In the genomic region with DNA sequence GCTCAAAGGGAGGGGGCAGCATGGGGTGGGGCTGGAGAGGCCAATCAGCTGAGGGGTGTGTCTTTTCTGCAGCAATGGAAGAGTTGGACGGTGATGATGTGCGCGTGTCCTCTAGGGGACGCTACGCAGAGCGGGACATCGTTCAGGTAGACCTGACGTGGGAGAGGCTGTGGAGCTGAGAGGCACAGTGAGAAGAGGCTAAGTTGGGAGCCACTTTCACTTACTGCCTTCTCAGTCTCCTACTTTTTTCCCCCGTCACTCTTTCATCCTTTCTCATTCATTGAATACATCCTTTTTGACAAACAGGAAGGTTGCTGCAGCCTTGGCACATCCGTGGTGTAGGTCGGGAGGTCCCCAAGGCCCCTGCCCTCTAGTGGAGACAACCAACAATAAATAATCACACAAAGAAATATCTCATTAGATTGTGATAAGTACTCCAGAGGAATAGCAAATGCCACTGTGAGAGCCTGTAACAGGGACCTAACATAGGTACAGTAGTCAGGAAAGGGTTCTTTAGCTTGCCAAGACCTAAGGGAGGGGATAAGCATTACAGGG, we compare ENCODE assay signal across 9 cellular contexts. TPM values are rescaled to one million over a fixed set of nuclear protein-coding genes. Genes with fewer than 3 reads are reported as not detected.
DNase-seq lines count a peak whose midpoint lies in the region; ATAC-seq, FAIRE-seq and TF ChIP-seq lines count a peak whose summit lies in the region.
"Had no signal": no experiment of that assay in that cellular context is flagged by ENCODE, and none has a peak within 500 bp of the region (broad histone marks: within the 10 kb centered on the region; RNA-seq: fewer than 3 reads in every experiment).

No MANE protein-coding gene starts in this region.

- TF ChIP-seq CTCF in A549 (IDR thresholded peaks at IDR 0.05) (peak; percentile 59), RWPE1 (conservative IDR thresholded peaks at IDR 0.05; ENCODE audit: low read depth) (peak; percentile 23; the same call in 1 of the 2 replicates), K562 (IDR thresholded peaks at IDR 0.05 in 2 of 3, conservative IDR thresholded peaks at IDR 0.05 in 1 of 3; ENCODE audit: insufficient read depth in 2 of 3, low read depth in 1 of 3, low read length in 3 of 3) (peak; percentile 71 to 87 (median 84)), coronary artery (IDR thresholded peaks at IDR 0.05) (no peak)

- H2AK5ac ChIP-seq in trophoblast cell (ENCODE audit: low read length): no peak overlapping the region

- H3K9me3 ChIP-seq in A549: no peaks in the 10 kb centered on the region
- no peaks in the 10 kb centered on the region for H3K9me3 ChIP-seq in K562 (replicated peaks; ENCODE audit: control insufficient read depth, insufficient read depth, low read depth, low read length)
- H3K9me3 ChIP-seq in trophoblast cell (ENCODE audit: insufficient read depth, low read depth, low read length): no peaks in the 10 kb centered on the region

- no peak for TF ChIP-seq POLR2A in A549 (IDR thresholded peaks at IDR 0.05; ENCODE audit: low read length)
- no peak for TF ChIP-seq POLR2A in K562 (conservative IDR thresholded peaks at IDR 0.05)

- H3K4me1 ChIP-seq in A549: 0 out of 3 replicates have a peak, but pooled peaks cover 4% of the 10 kb centered on the region
- H3K4me1 ChIP-seq in K562 (replicated peaks in 1 of 2; ENCODE audit: control insufficient read depth in 2 of 2, insufficient read depth in 2 of 2, low read length in 2 of 2): peaks cover 22 to 24% of the 10 kb centered on the region in 2 experiments
- H3K4me1 ChIP-seq in trophoblast cell (ENCODE audit: control insufficient read depth in 1 of 2, insufficient read depth in 2 of 2, low read length in 2 of 2): no peaks in the 10 kb centered on the region

- ATAC-seq in A549: peak; percentile 47 to 52
- ATAC-seq in GM19372 (IDR thresholded peaks at IDR 0.05; ENCODE audit: low read depth, unreplicated experiment): peak; percentile 25
- peak; percentile 66 for ATAC-seq in K562
- no peak for ATAC-seq in GM18907 (IDR thresholded peaks at IDR 0.05; ENCODE audit: unreplicated experiment)

- H3K9ac ChIP-seq in K562 (ENCODE audit: insufficient read depth in 1 of 2, low read depth in 2 of 2, low read length in 2 of 2) (no peak overlapping the region), trophoblast cell (ENCODE audit: low read length) (no peak overlapping the region)

- CTCF ChIA-PET in A549 (lab: Yijun Ruan, JAX): interaction anchor here (0.6 to 6.2 kb wide), 26 partner anchors 10 to 374 kb away, joined by 3 to 99 read pairs (median 4); partner anchors contain the start of genes OGG1 and RPUSD3
- CTCF ChIA-PET in RWPE1 (lab: Yijun Ruan, JAX): interaction anchor here (0.7 kb wide), 1 partner anchor 248 kb away, joined by 3 read pairs; no protein-coding TSS in a partner anchor
- CTCF ChIA-PET in K562 (lab: Yijun Ruan, JAX; ENCODE audit: low intra/inter-chr PET ratio): no interaction called here

- no peaks in the 10 kb centered on the region for H3K36me3 ChIP-seq in K562 (ENCODE audit: control insufficient read depth, insufficient read depth, low read length)
- H3K36me3 ChIP-seq in trophoblast cell (ENCODE audit: control insufficient read depth in 1 of 2, insufficient read depth in 2 of 2, low read length in 2 of 2): no peaks in the 10 kb centered on the region

- H4K20me1 ChIP-seq in K562 (replicated peaks; ENCODE audit: control insufficient read depth, insufficient read depth, low read length): no peaks in the 10 kb centered on the region

- TF ChIP-seq EP300 in A549 (IDR thresholded peaks at IDR 0.05): no peak
- TF ChIP-seq EP300 in K562 (IDR thresholded peaks at IDR 0.05; ENCODE audit: low read length): no peak

- no peak overlapping the region for H3K18ac ChIP-seq in trophoblast cell (ENCODE audit: low read length)

- DNase-seq in A549 (ENCODE audit: low read depth in 1 of 2, low spot score in 1 of 2): peak; percentile 75 to 76
- DNase-seq in RWPE1 (ENCODE audit: low spot score): no peak
- peak; percentile 64 to 84 (median 76) for DNase-seq in K562 (ENCODE audit: extremely low read depth in 1 of 4, low spot score in 3 of 4)
- peak in 1 of 2 donors; percentile 12 for DNase-seq in trophoblast cell
- DNase-seq in coronary artery (ENCODE audit: low spot score): no peak
- DNase-seq in mesenteric fat pad (ENCODE audit: low spot score): no peak

- H3K23ac ChIP-seq in trophoblast cell (ENCODE audit: low read length): no peak overlapping the region

- H3K79me2 ChIP-seq in K562 (ENCODE audit: control insufficient read depth, insufficient read depth, low read length): peaks cover 5% of the 10 kb centered on the region
- H3K79me2 ChIP-seq in trophoblast cell (ENCODE audit: control insufficient read depth, insufficient read depth, low read length, poor library complexity): peaks cover 8% of the 10 kb centered on the region

- H3K14ac ChIP-seq in trophoblast cell (ENCODE audit: low read length): no peak overlapping the region

- peaks cover 0 to 2% of the 10 kb centered on the region in 2 experiments; a peak in 1 of 5 replicates for H3K27me3 ChIP-seq in K562 (ENCODE audit: control insufficient read depth in 2 of 2, insufficient read depth in 2 of 2, low read length in 2 of 2)
- no peaks in the 10 kb centered on the region for H3K27me3 ChIP-seq in trophoblast cell (ENCODE audit: insufficient read depth, low read length)

- H3K27ac ChIP-seq in A549 (peak overlapping the region in 1 of 2 experiments; percentile 50; a peak in 2 of 6 replicates), RWPE1 (no peak overlapping the region), K562 (ENCODE audit: extremely low read depth, low read depth, low read length) (peak overlapping the region; percentile 56; the same call in 2 of the 3 replicates), trophoblast cell (ENCODE audit: low read depth, low read length) (no peak overlapping the region), coronary artery (no peak overlapping the region)

- POLR2A ChIA-PET in A549 (lab: Yijun Ruan, JAX): interaction anchor here (0.8 kb wide), 1 partner anchor 66 kb away, joined by 3 read pairs; the partner anchor contains the start of gene ARPC4
- POLR2A ChIA-PET in RWPE1 (lab: Yijun Ruan, JAX; ENCODE audit: low non-redundant PET): no interaction called here
- POLR2A ChIA-PET in K562 (lab: Yijun Ruan, JAX): interaction anchor here (0.8 to 1.8 kb wide), 8 partner anchors 9 to 226 kb away, joined by 3 to 7 read pairs (median 4); no protein-coding TSS in a partner anchor

- H3K4me2 ChIP-seq in A549: peak overlapping the region; percentile 35; the same call in 2 of the 3 replicates
- peak overlapping the region; percentile 69 for H3K4me2 ChIP-seq in K562 (ENCODE audit: insufficient read depth, low read length)
- peak overlapping the region; percentile 21 for H3K4me2 ChIP-seq in trophoblast cell (ENCODE audit: low read length)

- H4K12ac ChIP-seq in trophoblast cell (ENCODE audit: low read depth, low read length): no peak overlapping the region

- intact Hi-C loops in K562 (cut with micrococcal nuclease): loop anchor here (1.0 to 10.0 kb wide), 2 partner anchors 224 to 598 kb away; partner anchors contain the start of gene SEC13

- peak overlapping the region; percentile 84 for H2AFZ ChIP-seq in K562 (ENCODE audit: low read depth, low read length)
- no peak overlapping the region for H2AFZ ChIP-seq in trophoblast cell (ENCODE audit: insufficient read depth, low read length, poor library complexity)

- peak; percentile 51 to 53 for TF ChIP-seq RAD21 in A549 (conservative IDR thresholded peaks at IDR 0.05 in 1 of 2, IDR thresholded peaks at IDR 0.05 in 1 of 2)
- TF ChIP-seq RAD21 in K562 (CRISPR knock-in tag; conservative IDR thresholded peaks at IDR 0.05 in 1 of 2, IDR thresholded peaks at IDR 0.05 in 1 of 2): peak; percentile 35 to 41

- FAIRE-seq in A549 (lab: Jason Lieb, UNC) (no peak), K562 (lab: Jason Lieb, UNC) (peak; percentile 77)

- no peak overlapping the region for H2BK120ac ChIP-seq in trophoblast cell (ENCODE audit: insufficient read depth, low read length, poor library complexity)

- H3K9me1 ChIP-seq in K562 (ENCODE audit: control insufficient read depth, insufficient read depth, low read length): no peaks in the 10 kb centered on the region

- 30% methylated on average over 11 of the region's 11 CpGs for WGBS in A549 (ENCODE audit: missing lambda C conversion rate)
- 9% methylated on average over 11 of the region's 11 CpGs for WGBS in K562 (ENCODE audit: insufficient coverage, low coverage, missing lambda C conversion rate)
- WGBS in trophoblast cell (ENCODE audit: extremely low coverage, insufficient coverage, insufficient read length): no CpG with 5 or more reads among the region's 11 CpGs

- no peak overlapping the region for H4K91ac ChIP-seq in trophoblast cell (ENCODE audit: low read depth, low read length)

- peaks cover 9% of the 10 kb centered on the region for H3K79me1 ChIP-seq in trophoblast cell (ENCODE audit: low read length)

- H4K8ac ChIP-seq in trophoblast cell (ENCODE audit: low read depth, low read length): no peak overlapping the region

- H3K4me3 ChIP-seq in A549 (no peak overlapping the region), K562 (0 out of 2 replicates have a peak overlapping the region, but pooled peaks have one; percentile 5), trophoblast cell (ENCODE audit: low read depth, low read length) (no peak overlapping the region), coronary artery (no peak overlapping the region)

- H2BK5ac ChIP-seq in trophoblast cell (ENCODE audit: low read depth, low read length, poor library complexity): no peak overlapping the region

- in situ Hi-C loops in K562 (cut with MboI): loop anchor here (10.0 kb wide), 1 partner anchor 222 kb away; no protein-coding TSS in a partner anchor

- H3K4ac ChIP-seq in trophoblast cell (ENCODE audit: low read depth, low read length): no peak overlapping the region

- no TSS peak for BruUV-seq in K562 (replicated peaks; lab: Mats Ljungman, UMichigan)

- no peak overlapping the region for H2BK12ac ChIP-seq in trophoblast cell (ENCODE audit: low read length)

RNA-seq across cellular contexts. Expression of gene BRPF1, which starts 4.4 kb away (rescaled TPM):
- polyA plus RNA-seq in A549 (2011; rRNA removed) (8.6 and 10.1 TPM in 2 replicates), A549 (2017; fragmentation: RNase III; extraction: RNeasy Plus Mini Kit Qiagen cat#74134 plus additional on column Dnase treatment) (11.9 to 12.4 TPM (median 12.1 TPM) in 3 replicates), K562 (2011; rRNA removed) (12.7 and 16.6 TPM in 2 replicates), K562 (2014; fragmentation: Illumina TruSeq; extraction: Trizol) (26.7 and 30.5 TPM in 2 replicates), K562 (2014; fragmentation: Nextera tagmentation; extraction: Ambion mirVana) (1 to 10 TPM; 1.1 to 1.4 TPM), K562 (2014; rRNA removed) (26.0 and 32.8 TPM in 2 replicates)
- polyA plus RNA-seq in A549 (2012; cell fraction: cytosol; rRNA removed): 15.7 and 17.4 TPM in 2 replicates
- polyA plus RNA-seq in A549 (2012; cell fraction: nucleus; rRNA removed): 35.8 and 42.1 TPM in 2 replicates
- 19.0 and 20.4 TPM in 2 replicates for polyA minus RNA-seq in A549 (2011; rRNA and poly(A)+ RNA removed)
- 33.6 and 67.8 TPM in 2 replicates for total RNA-seq in K562 (2011; cell fraction: chromatin; rRNA removed; ENCODE audit: low replicate concordance)
- total RNA-seq in K562 (2011; cell fraction: nucleolus; rRNA removed): 33.7 and 49.2 TPM in 2 replicates
- total RNA-seq in K562 (2011; cell fraction: nucleoplasm; rRNA removed): 26.6 and 32.0 TPM in 2 replicates
- total RNA-seq in K562 (2014; rRNA removed) (29.9 and 38.9 TPM in 2 replicates), K562 (2014; rRNA removed; fragmentation: Illumina TruSeq; extraction: Trizol) (12.6 and 13.5 TPM in 2 replicates), K562 (2015; rRNA removed; fragmentation: Illumina TruSeq; extraction: Trizol) (23.5 and 25.5 TPM in 2 replicates), K562 (2021) (40.2 and 40.6 TPM in 2 replicates), mesenteric fat pad (18.7 TPM)
- 12.3 and 19.3 TPM in 2 replicates for polyA plus RNA-seq in K562 (2011; cell fraction: cytosol; rRNA removed)
- 46.8 and 95.4 TPM in 2 replicates for polyA plus RNA-seq in K562 (2011; cell fraction: nucleus; rRNA removed)
- polyA plus RNA-seq in K562 (2012): 23.7 and 24.3 TPM in 2 replicates
- 14.6 and 16.9 TPM in 2 replicates for polyA minus RNA-seq in K562 (2011; rRNA and poly(A)+ RNA removed)
- 15.2 and 22.2 TPM in 2 replicates for polyA minus RNA-seq in K562 (2011; cell fraction: cytosol; rRNA and poly(A)+ RNA removed)
- polyA minus RNA-seq in K562 (2011; cell fraction: nucleus; rRNA and poly(A)+ RNA removed): 24.9 and 29.5 TPM in 2 replicates
- 11.6 TPM in 2 replicates for polyA plus RNA-seq in trophoblast cell (2013)

RNA-seq across cellular contexts. Expression of gene OGG1, which starts 22.6 kb away (rescaled TPM):
- polyA plus RNA-seq in A549 (2011; rRNA removed) (21.2 and 21.6 TPM in 2 replicates), A549 (2017; fragmentation: RNase III; extraction: RNeasy Plus Mini Kit Qiagen cat#74134 plus additional on column Dnase treatment) (17.2 to 20.0 TPM (median 18.1 TPM) in 3 replicates), K562 (2011; rRNA removed) (26.6 and 31.0 TPM in 2 replicates), K562 (2014; fragmentation: Illumina TruSeq; extraction: Trizol) (32.3 and 33.0 TPM in 2 replicates), K562 (2014; fragmentation: Nextera tagmentation; extraction: Ambion mirVana) (10 to 100 TPM in 1 of 2 experiments, 1 to 10 TPM in 1; 6.6 to 12.0 TPM), K562 (2014; rRNA removed) (24.4 and 26.5 TPM in 2 replicates)
- 25.9 and 30.9 TPM in 2 replicates for polyA plus RNA-seq in A549 (2012; cell fraction: cytosol; rRNA removed)
- 27.7 and 29.5 TPM in 2 replicates for polyA plus RNA-seq in A549 (2012; cell fraction: nucleus; rRNA removed)
- 49.8 and 52.6 TPM in 2 replicates for polyA minus RNA-seq in A549 (2011; rRNA and poly(A)+ RNA removed)
- total RNA-seq in K562 (2011; cell fraction: chromatin; rRNA removed; ENCODE audit: low replicate concordance): 74.9 and 150 TPM in 2 replicates
- total RNA-seq in K562 (2011; cell fraction: nucleolus; rRNA removed): 93.6 and 122 TPM in 2 replicates
- total RNA-seq in K562 (2011; cell fraction: nucleoplasm; rRNA removed): 99.4 and 140 TPM in 2 replicates
- total RNA-seq in K562 (2014; rRNA removed) (27.6 and 39.3 TPM in 2 replicates), K562 (2014; rRNA removed; fragmentation: Illumina TruSeq; extraction: Trizol) (14.6 and 18.2 TPM in 2 replicates), K562 (2015; rRNA removed; fragmentation: Illumina TruSeq; extraction: Trizol) (26.4 and 27.5 TPM in 2 replicates), K562 (2021) (23.6 and 25.7 TPM in 2 replicates), mesenteric fat pad (14.4 TPM)
- polyA plus RNA-seq in K562 (2011; cell fraction: cytosol; rRNA removed): 27.6 and 51.7 TPM in 2 replicates
- 41.4 and 56.0 TPM in 2 replicates for polyA plus RNA-seq in K562 (2011; cell fraction: nucleus; rRNA removed)
- polyA plus RNA-seq in K562 (2012): 23.4 and 31.1 TPM in 2 replicates
- polyA minus RNA-seq in K562 (2011; rRNA and poly(A)+ RNA removed): 38.9 and 47.9 TPM in 2 replicates
- polyA minus RNA-seq in K562 (2011; cell fraction: cytosol; rRNA and poly(A)+ RNA removed): 16.7 and 29.9 TPM in 2 replicates
- polyA minus RNA-seq in K562 (2011; cell fraction: nucleus; rRNA and poly(A)+ RNA removed): 52.4 and 57.1 TPM in 2 replicates
- 20.7 and 22.1 TPM in 2 replicates for polyA plus RNA-seq in trophoblast cell (2013)

RNA-seq across cellular contexts. Expression of gene CPNE9, which starts 23.5 kb away (rescaled TPM):
- polyA plus RNA-seq in A549 (2011; rRNA removed): 0.03 and 0.07 TPM in 2 replicates
- 0.04 and 0.18 TPM in 2 replicates for polyA plus RNA-seq in A549 (2012; cell fraction: cytosol; rRNA removed)
- polyA plus RNA-seq in A549 (2012; cell fraction: nucleus; rRNA removed): 0.16 and 0.22 TPM in 2 replicates
- 0.05 to 0.07 TPM in 2 of 3 replicates, not detected in the other for polyA plus RNA-seq in A549 (2017; fragmentation: RNase III; extraction: RNeasy Plus Mini Kit Qiagen cat#74134 plus additional on column Dnase treatment)
- 0.41 TPM in 1 of 2 replicates, not detected in the other for polyA minus RNA-seq in A549 (2011; rRNA and poly(A)+ RNA removed)
- total RNA-seq in K562 (2011; cell fraction: chromatin; rRNA removed; ENCODE audit: low replicate concordance): not detected in 2 replicates
- not detected in 2 replicates for total RNA-seq in K562 (2011; cell fraction: nucleolus; rRNA removed)
- 0.46 TPM in 1 of 2 replicates, not detected in the other for total RNA-seq in K562 (2011; cell fraction: nucleoplasm; rRNA removed)
- total RNA-seq in K562 (2014; rRNA removed): 0.49 TPM in 1 of 2 replicates, not detected in the other
- total RNA-seq in K562 (2014; rRNA removed; fragmentation: Illumina TruSeq; extraction: Trizol): 0.22 TPM in 1 of 2 replicates, not detected in the other
- total RNA-seq in K562 (2015; rRNA removed; fragmentation: Illumina TruSeq; extraction: Trizol): 0.33 TPM in 1 of 2 replicates, not detected in the other
- total RNA-seq in K562 (2021): not detected in 2 replicates
- polyA plus RNA-seq in K562 (2011; rRNA removed): 0.19 and 0.33 TPM in 2 replicates
- 0.03 and 0.34 TPM in 2 replicates for polyA plus RNA-seq in K562 (2011; cell fraction: cytosol; rRNA removed)
- polyA plus RNA-seq in K562 (2011; cell fraction: nucleus; rRNA removed): 0.33 and 0.48 TPM in 2 replicates
- 0.36 and 0.91 TPM in 2 replicates for polyA plus RNA-seq in K562 (2012)
- 0.51 TPM in 1 of 2 replicates, not detected in the other for polyA plus RNA-seq in K562 (2014; fragmentation: Illumina TruSeq; extraction: Trizol)
- under 1 TPM; 0.25 to 0.56 TPM for polyA plus RNA-seq in K562 (2014; fragmentation: Nextera tagmentation; extraction: Ambion mirVana)
- 0.24 and 0.34 TPM in 2 replicates for polyA plus RNA-seq in K562 (2014; rRNA removed)
- not detected in 2 replicates for polyA minus RNA-seq in K562 (2011; rRNA and poly(A)+ RNA removed)
- not detected in 2 replicates for polyA minus RNA-seq in K562 (2011; cell fraction: cytosol; rRNA and poly(A)+ RNA removed)
- not detected in 2 replicates for polyA minus RNA-seq in K562 (2011; cell fraction: nucleus; rRNA and poly(A)+ RNA removed)
- 0.07 and 0.08 TPM in 2 replicates for polyA plus RNA-seq in trophoblast cell (2013)
- total RNA-seq in mesenteric fat pad: not detected
- total RNA-seq: glomerular endothelial cell had no signal

RNA-seq across cellular contexts. Expression of gene CAMK1, which starts 42.6 kb away (rescaled TPM):
- polyA plus RNA-seq in A549 (2011; rRNA removed) (13.5 and 16.0 TPM in 2 replicates), A549 (2017; fragmentation: RNase III; extraction: RNeasy Plus Mini Kit Qiagen cat#74134 plus additional on column Dnase treatment) (15.6 to 16.1 TPM (median 15.9 TPM) in 3 replicates), K562 (2011; rRNA removed) (7.3 and 8.4 TPM in 2 replicates), K562 (2014; fragmentation: Illumina TruSeq; extraction: Trizol) (6.0 and 6.2 TPM in 2 replicates), K562 (2014; fragmentation: Nextera tagmentation; extraction: Ambion mirVana) (under 1 TPM; 0.23 to 0.39 TPM), K562 (2014; rRNA removed) (7.7 and 10.6 TPM in 2 replicates)
- polyA plus RNA-seq in A549 (2012; cell fraction: cytosol; rRNA removed): 22.5 and 26.5 TPM in 2 replicates
- 20.9 and 21.9 TPM in 2 replicates for polyA plus RNA-seq in A549 (2012; cell fraction: nucleus; rRNA removed)
- polyA minus RNA-seq in A549 (2011; rRNA and poly(A)+ RNA removed): 11.0 TPM in 2 replicates
- 2.0 and 4.8 TPM in 2 replicates for total RNA-seq in K562 (2011; cell fraction: chromatin; rRNA removed; ENCODE audit: low replicate concordance)
- 4.2 and 4.6 TPM in 2 replicates for total RNA-seq in K562 (2011; cell fraction: nucleolus; rRNA removed)
- 2.3 and 3.2 TPM in 2 replicates for total RNA-seq in K562 (2011; cell fraction: nucleoplasm; rRNA removed)
- total RNA-seq in K562 (2014; rRNA removed) (10.7 and 13.9 TPM in 2 replicates), K562 (2014; rRNA removed; fragmentation: Illumina TruSeq; extraction: Trizol) (4.4 and 4.7 TPM in 2 replicates), K562 (2015; rRNA removed; fragmentation: Illumina TruSeq; extraction: Trizol) (6.1 and 6.6 TPM in 2 replicates), K562 (2021) (5.2 and 6.2 TPM in 2 replicates), mesenteric fat pad (98.6 TPM)
- 5.8 and 12.1 TPM in 2 replicates for polyA plus RNA-seq in K562 (2011; cell fraction: cytosol; rRNA removed)
- 6.0 and 9.9 TPM in 2 replicates for polyA plus RNA-seq in K562 (2011; cell fraction: nucleus; rRNA removed)
- polyA plus RNA-seq in K562 (2012): 7.7 and 9.7 TPM in 2 replicates
- 2.6 and 2.9 TPM in 2 replicates for polyA minus RNA-seq in K562 (2011; rRNA and poly(A)+ RNA removed)
- 3.1 and 3.6 TPM in 2 replicates for polyA minus RNA-seq in K562 (2011; cell fraction: cytosol; rRNA and poly(A)+ RNA removed)
- polyA minus RNA-seq in K562 (2011; cell fraction: nucleus; rRNA and poly(A)+ RNA removed): 1.3 and 2.4 TPM in 2 replicates
- 2.2 and 2.3 TPM in 2 replicates for polyA plus RNA-seq in trophoblast cell (2013)

Comparison
In these comparisons a context has a peak if more than half of its experiments do, and no peak if none do; other contexts are left out.
1. DNase-seq: peak in A549 (2 of 2) and K562 (4 of 4); none in RWPE1 (single experiment), coronary artery (single experiment) and mesenteric fat pad (single experiment).
2. Of the 35 proteins assayed by ChIP-seq in both K562 and A549: peak only in K562: HDAC2, HMGXB4 and MAZ; only in A549: MAX; in both: CTCF, RAD21 and SMC3; in neither: 25; mixed calls (peak in some experiments, not most) for 3.
3. Peak in every context shown above with its lines, with median percentiles within 50 percentile points of each other: H3K4me2 ChIP-seq.